ENCODE assay signal across 8 cellular contexts in genomic region chr20:34709044-34709835, GRCh38. TPM values are rescaled to one million over a fixed set of nuclear protein-coding genes. Genes with fewer than 3 reads are reported as not detected.
DNase-seq lines count a peak whose midpoint lies in the region; ATAC-seq, FAIRE-seq and TF ChIP-seq lines count a peak whose summit lies in the region.

No MANE protein-coding gene starts in this region.

- CTCF ChIA-PET in MCF 10A (lab: Yijun Ruan, JAX) = interaction anchor here (0.6 to 1.6 kb wide), 4 partner anchors 35 to 222 kb away, joined by 3 to 4 read pairs (median 4); no protein-coding TSS in a partner anchor

- peaks cover 0 to 37% (median 6%) of the 10 kb centered on the region in 6 donors for H3K36me3 ChIP-seq in spleen

- H3K4me3 ChIP-seq in spleen = peak overlapping the region; percentile 71 to 86 (median 76)

- no peak overlapping the region for H3K27ac Mint-ChIP-seq in MCF 10A (ENCODE audit: low read depth, unreplicated experiment)

- H3K9me3 ChIP-seq in spleen = no peaks in the 10 kb centered on the region

- H3K27me3 Mint-ChIP-seq in MCF 10A (ENCODE audit: insufficient read depth, unreplicated experiment) = no peaks in the 10 kb centered on the region

- no peak for TF ChIP-seq CTCF in VCaP (conservative IDR thresholded peaks at IDR 0.05)
- no peak for TF ChIP-seq CTCF in MCF 10A (IDR thresholded peaks at IDR 0.05; ENCODE audit: unreplicated experiment)
- peak in 1 of 11 experiments; percentile 16 for TF ChIP-seq CTCF in spleen (IDR thresholded peaks at IDR 0.05 in 8 of 11, conservative IDR thresholded peaks at IDR 0.05 in 3 of 11)

- no peaks in the 10 kb centered on the region for H3K9me3 Mint-ChIP-seq in MCF 10A (ENCODE audit: unreplicated experiment)

- intact Hi-C loops in MCF 10A (cut with micrococcal nuclease) = loop anchor here (5.0 kb wide), 1 partner anchor 397 kb away; no protein-coding TSS in a partner anchor
- intact Hi-C loops in spleen (cut with DNase I; ENCODE audit: low total_unique reads) = loop anchor here (5.0 kb wide), 2 partner anchors 167 to 397 kb away; no protein-coding TSS in a partner anchor

- ATAC-seq in HG02623 (IDR thresholded peaks at IDR 0.05; ENCODE audit: unreplicated experiment) = peak; percentile 37

- H3K27ac ChIP-seq in VCaP = peak overlapping the region; percentile 92
- H3K27ac ChIP-seq in spleen = peak overlapping the region; percentile 75 to 91 (median 82)

- H3K27me3 ChIP-seq in spleen (replicated peaks in 1 of 7) = no peaks in the 10 kb centered on the region

- DNase-seq in GM12892 (ENCODE audit: insufficient read length) = peak; percentile 82
- peak; percentile 55 for DNase-seq in NCI-H128 (lab: John Stamatoyannopoulos, UW; ENCODE audit: unreplicated experiment)
- DNase-seq in MCF 10A (ENCODE audit: unreplicated experiment) = peak; percentile 75
- peak; percentile 83 for DNase-seq in iPS-NIHi7 (ENCODE audit: extremely low spot score)
- peak; percentile 94 for DNase-seq in spleen
- no peak for DNase-seq in NOMO-1 treated with DMSO at 0.1 percent for 48 hours (lab: John Stamatoyannopoulos, UW; ENCODE audit: unreplicated experiment)

- H3K4me1 Mint-ChIP-seq in MCF 10A (ENCODE audit: insufficient read depth, unreplicated experiment) = peaks cover 27% of the 10 kb centered on the region

- no TSS peak for BruUV-seq in MCF 10A (replicated peaks; lab: Mats Ljungman, UMichigan)

- WGBS in spleen, 5 donors = 0 to 2% (median 1%) methylated on average over 26 to 64 of the region's 64 CpGs

- POLR2A ChIA-PET in MCF 10A (lab: Yijun Ruan, JAX) = interaction anchor here (0.6 to 2.1 kb wide), 5 partner anchors 11 to 130 kb away, joined by 3 to 10 read pairs (median 3); partner anchors contain the start of gene PIGU

- peak; percentile 50 for FAIRE-seq in GM12892 (lab: Jason Lieb, UNC)

- peak; percentile 22; the same call in 1 of the 2 replicates for TF ChIP-seq POLR2A in GM12892 (IDR thresholded peaks at IDR 0.05; ENCODE audit: low read depth, low read length)
- TF ChIP-seq POLR2A in spleen (IDR thresholded peaks at IDR 0.05) = no peak

- H3K4me1 ChIP-seq in spleen = peaks cover 4 to 74% (median 41%) of the 10 kb centered on the region in 6 donors

- H3K36me3 Mint-ChIP-seq in MCF 10A (ENCODE audit: insufficient read depth, unreplicated experiment) = peaks cover 6% of the 10 kb centered on the region

- H3K4me3 Mint-ChIP-seq in MCF 10A (ENCODE audit: unreplicated experiment) = peak overlapping the region; percentile 80

RNA-seq across cellular contexts. Expression of gene TP53INP2, which starts 5.1 kb away (rescaled TPM):
- 2.7 TPM for polyA plus RNA-seq in GM12892 (2012; ENCODE audit: missing spikeins)
- 1.8 and 3.6 TPM in 2 replicates for total RNA-seq in MCF 10A (2022)
- 10 to 100 TPM in 1 of 7 donors, 1 to 10 TPM in 6; 4.8 to 10.6 (median 7.4) TPM for total RNA-seq in spleen
- 1 to 10 TPM; 2.0 to 3.0 (median 2.6) TPM for polyA plus RNA-seq in spleen

RNA-seq across cellular contexts. Expression of gene PIGU, which starts 32.3 kb away (rescaled TPM):
- polyA plus RNA-seq in GM12892 (2012; ENCODE audit: missing spikeins) = 17.4 TPM
- total RNA-seq in MCF 10A (2022) (14.2 and 14.5 TPM in 2 replicates), spleen (10 to 100 TPM; 10.0 to 20.4 (median 14.2) TPM)
- 10 to 100 TPM; 13.3 to 15.2 (median 15.0) TPM for polyA plus RNA-seq in spleen
